8 cellular contexts compared by ENCODE assay signal in the genomic region with DNA sequence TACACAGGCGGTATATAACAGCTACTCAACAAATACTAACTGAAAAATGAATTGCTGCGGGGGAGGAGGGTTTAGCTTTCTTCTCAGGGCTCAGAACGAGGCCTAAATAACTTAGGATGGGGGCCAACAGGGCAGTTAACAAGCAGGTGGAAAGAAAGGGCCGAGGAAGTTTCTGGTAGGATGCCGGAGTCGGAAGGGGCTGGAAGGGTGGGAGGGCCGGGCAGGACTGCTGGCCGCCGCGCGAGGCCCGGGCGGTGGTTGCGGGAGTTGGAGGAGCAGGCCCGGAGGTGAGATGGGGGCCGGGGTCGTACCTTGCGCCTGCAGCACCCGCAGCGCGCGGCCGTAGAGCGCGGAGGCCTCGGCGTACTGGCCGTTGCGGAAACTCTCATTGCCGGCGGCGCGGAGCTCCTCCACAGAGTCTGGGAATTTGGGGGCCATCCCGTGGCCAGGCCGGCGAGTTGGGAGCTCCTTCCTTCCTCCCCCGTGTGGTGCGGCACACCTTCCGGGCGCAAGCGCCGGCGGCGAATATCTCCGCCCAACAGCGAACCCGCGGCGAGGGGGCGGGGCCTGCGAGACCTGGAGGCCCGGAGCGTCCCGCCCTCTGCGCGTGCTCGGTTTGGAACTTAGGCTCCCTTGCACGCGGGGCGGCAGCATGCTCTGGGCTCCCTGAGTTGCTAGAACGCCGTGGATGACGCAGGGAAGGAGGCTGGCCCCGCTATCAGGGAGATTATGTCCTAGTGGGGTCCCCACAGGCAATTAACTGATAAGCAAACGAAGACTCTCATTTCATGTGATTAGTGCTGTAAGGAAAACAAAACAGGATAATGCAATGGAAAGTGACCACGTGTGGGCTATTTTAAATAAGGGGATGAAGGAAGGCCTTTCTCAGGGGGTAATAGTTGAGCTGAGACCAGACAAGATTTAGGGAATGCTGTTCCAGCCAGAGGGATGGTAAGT. TPM values are rescaled to one million over a fixed set of nuclear protein-coding genes. Genes with fewer than 3 reads are reported as not detected.
DNase-seq lines count a peak whose midpoint lies in the region; ATAC-seq and TF ChIP-seq lines count a peak whose summit lies in the region.

A gene with protein sequence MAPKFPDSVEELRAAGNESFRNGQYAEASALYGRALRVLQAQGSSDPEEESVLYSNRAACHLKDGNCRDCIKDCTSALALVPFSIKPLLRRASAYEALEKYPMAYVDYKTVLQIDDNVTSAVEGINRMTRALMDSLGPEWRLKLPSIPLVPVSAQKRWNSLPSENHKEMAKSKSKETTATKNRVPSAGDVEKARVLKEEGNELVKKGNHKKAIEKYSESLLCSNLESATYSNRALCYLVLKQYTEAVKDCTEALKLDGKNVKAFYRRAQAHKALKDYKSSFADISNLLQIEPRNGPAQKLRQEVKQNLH (minus strand): TSS at position 502 of the 957 bp plus-strand sequence. CDS start 64 bp downstream, at position 438.

- H3K4ac ChIP-seq in H9 (ENCODE audit: low read depth, low read length): no peak within 1 kb of the TSS

- H3K36me3 Mint-ChIP-seq in H9 (ENCODE audit: insufficient read depth in 1 of 3, low read depth in 3 of 3): peaks cover 10 to 26% (median 25%) of the 10 kb centered on the region in 3 experiments; a peak in 6 of 7 replicates
- peaks cover 15% of the 10 kb centered on the region for H3K36me3 Mint-ChIP-seq in natural killer cell treated with Interleukin-12 subunit alpha and Interleukin-12 subunit beta and Interleukin-15 and Interleukin-18, amount 100 ng/mL, for 72 hours

- H3K27me3 ChIP-seq in H9 (ENCODE audit: insufficient read depth, low read length) (no peaks in the 10 kb centered on the region; the same call in 1 of the 2 replicates), MG63 (no peaks in the 10 kb centered on the region)

- no peak within 1 kb of the TSS for H3K27ac ChIP-seq in H9 (ENCODE audit: insufficient read length, low read depth, low read length)

- H3K18ac ChIP-seq in H9 (ENCODE audit: insufficient read length, low read depth, low read length): no peak within 1 kb of the TSS

- no peak within 1 kb of the TSS for H2BK5ac ChIP-seq in H9 (ENCODE audit: insufficient read length, low read length)

- peaks cover 36% of the 10 kb centered on the region for H3K36me3 ChIP-seq in MG63

- H3K27me3 Mint-ChIP-seq in H9 (ENCODE audit: low read depth): peaks cover 40% of the 10 kb centered on the region
- H3K27me3 Mint-ChIP-seq in natural killer cell treated with Interleukin-12 subunit alpha and Interleukin-12 subunit beta and Interleukin-15 and Interleukin-18, amount 100 ng/mL, for 72 hours: no peaks in the 10 kb centered on the region

- H2AK5ac ChIP-seq in H9 (ENCODE audit: insufficient read length, low read length): no peak within 1 kb of the TSS

- H2AFZ ChIP-seq in H9 (ENCODE audit: low read length): no peak within 1 kb of the TSS

- no peaks in the 10 kb centered on the region; a peak in 1 of 5 replicates for H3K9me3 Mint-ChIP-seq in H9
- no peaks in the 10 kb centered on the region for H3K9me3 Mint-ChIP-seq in natural killer cell treated with Interleukin-12 subunit alpha and Interleukin-12 subunit beta and Interleukin-15 and Interleukin-18, amount 100 ng/mL, for 72 hours

- peaks cover 4% of the 10 kb centered on the region for H3K79me1 ChIP-seq in H9 (ENCODE audit: insufficient read depth, low read depth, low read length, poor library complexity, severe bottlenecking)

- H3K4me2 ChIP-seq in H9 (ENCODE audit: insufficient read depth, insufficient read length, low read length): peak within 1 kb of the TSS; percentile 93

- peak; percentile 96 to 98 for ATAC-seq in natural killer cell treated with Interleukin-12 subunit alpha and Interleukin-12 subunit beta and Interleukin-15 and Interleukin-18, amount 100 ng/mL, for 72 hours

- no peak within 1 kb of the TSS for H4K5ac ChIP-seq in H9 (ENCODE audit: insufficient read length, low read depth, low read length)

- TF ChIP-seq CTCF in H9 (conservative IDR thresholded peaks at IDR 0.05): no peak

- H2BK20ac ChIP-seq in H9 (ENCODE audit: low read depth, low read length, poor library complexity, severe bottlenecking): no peak within 1 kb of the TSS

- 0 out of 2 replicates have a peak, but pooled peaks cover 2% of the 10 kb centered on the region for H3K4me1 ChIP-seq in H9 (ENCODE audit: insufficient read depth, low read length)

- no peak within 1 kb of the TSS for H4K8ac ChIP-seq in H9 (replicated peaks; ENCODE audit: insufficient read length, low read depth, low read length)

- no CpG with 5 or more reads among the region's 66 CpGs for WGBS in H9 (ENCODE audit: extremely low coverage, insufficient read length, low lambda C conversion rate)

- DNase-seq in ELR (ENCODE audit: low read depth) (peak; percentile 99), H9 (peak; percentile 94), MG63 (peak; percentile 96), SHP77 (lab: John Stamatoyannopoulos, UW) (peak; percentile 91 to 96), fibroblast of peridontal ligament (ENCODE audit: extremely low read depth) (peak; percentile 82)
- DNase-seq in activated effector memory CD4-positive, alpha-beta T cell treated with Interleukin-2 at 50 U/mL for 16 hours: peak; percentile 92
- DNase-seq in natural killer cell treated with Interleukin-12 subunit alpha and Interleukin-12 subunit beta and Interleukin-15 and Interleukin-18, amount 100 ng/mL, for 72 hours (ENCODE audit: low spot score): peak; percentile 96
- peak; percentile 96 for DNase-seq in stimulated activated naive CD4-positive, alpha-beta T cell treated with Interleukin-2 at 50 U/mL for 16 hours (lab: John Stamatoyannopoulos, UW)

- no peak within 1 kb of the TSS for H2BK12ac ChIP-seq in H9 (ENCODE audit: insufficient read length, low read depth, low read length)

- no peak within 1 kb of the TSS for H3K56ac ChIP-seq in H9 (ENCODE audit: insufficient read length, low read depth, low read length)

- H3K4me3 ChIP-seq in MG63: peak within 1 kb of the TSS; percentile 74

- peak within 1 kb of the TSS; percentile 67; the same call in 1 of the 2 replicates for H3K14ac ChIP-seq in H9 (ENCODE audit: insufficient read depth, low read length)

- no peak within 1 kb of the TSS for H3T11ph ChIP-seq in H9 (ENCODE audit: low read length)

- no peaks in the 10 kb centered on the region for H4K20me1 ChIP-seq in H9 (ENCODE audit: control insufficient read depth, insufficient read depth, insufficient read length)

- no peak within 1 kb of the TSS for H3K23ac ChIP-seq in H9 (ENCODE audit: insufficient read length, low read depth, low read length)

- H3K4me3 Mint-ChIP-seq in H9: peak within 1 kb of the TSS; percentile 87 to 95
- H3K4me3 Mint-ChIP-seq in natural killer cell treated with Interleukin-12 subunit alpha and Interleukin-12 subunit beta and Interleukin-15 and Interleukin-18, amount 100 ng/mL, for 72 hours: peak within 1 kb of the TSS; percentile 92

- H3K9me3 ChIP-seq in H9 (ENCODE audit: control insufficient read depth, low read depth, low read length) (no peaks in the 10 kb centered on the region), MG63 (no peaks in the 10 kb centered on the region)

- H3K79me2 ChIP-seq in H9 (ENCODE audit: insufficient read depth, low read length): no peaks in the 10 kb centered on the region

- H3K27ac Mint-ChIP-seq in H9: peak within 1 kb of the TSS in 2 of 3 experiments; percentile 88 to 90; a peak in 5 of 7 replicates
- peak within 1 kb of the TSS; percentile 63 to 88 for H3K27ac Mint-ChIP-seq in natural killer cell treated with Interleukin-12 subunit alpha and Interleukin-12 subunit beta and Interleukin-15 and Interleukin-18, amount 100 ng/mL, for 72 hours

- no peak within 1 kb of the TSS for H2BK120ac ChIP-seq in H9 (ENCODE audit: low read depth, low read length, poor library complexity, severe bottlenecking)

- H3K23me2 ChIP-seq in H9 (ENCODE audit: insufficient read length, low read depth, low read length, poor library complexity, severe bottlenecking): peaks cover 6% of the 10 kb centered on the region

- peaks cover 28 to 34% of the 10 kb centered on the region in 2 experiments for H3K4me1 Mint-ChIP-seq in H9
- H3K4me1 Mint-ChIP-seq in natural killer cell treated with Interleukin-12 subunit alpha and Interleukin-12 subunit beta and Interleukin-15 and Interleukin-18, amount 100 ng/mL, for 72 hours (ENCODE audit: low read depth in 2 of 2): peaks cover 43 to 50% of the 10 kb centered on the region in 2 donors

- no peak within 1 kb of the TSS for H2BK15ac ChIP-seq in H9 (ENCODE audit: low read depth, low read length)

- H4K91ac ChIP-seq in H9 (ENCODE audit: insufficient read length, low read depth, low read length): no peak within 1 kb of the TSS

- peak within 1 kb of the TSS; percentile 73 for H3K9ac ChIP-seq in H9 (ENCODE audit: extremely low read depth, insufficient read length, low read length)

RNA-seq across cellular contexts. Expression of the gene that starts here (rescaled TPM):
- 37.5 and 40.1 TPM in 2 replicates for total RNA-seq in H9 (2021)
- total RNA-seq in MG63 (2014; rRNA removed; shearing (Covaris generic); ENCODE audit: low replicate concordance): 63.9 and 75.9 TPM in 2 replicates
- total RNA-seq in natural killer cell treated with Interleukin-12 subunit alpha and Interleukin-12 subunit beta and Interleukin-15 and Interleukin-18, amount 100 ng/mL, for 72 hours: 10 to 100 TPM; 25.1 to 34.9 TPM
